In genomic region chr14:28756896-28757570, GRCh38 we compare ENCODE assay signal across 8 cellular contexts. TPM values are rescaled to one million over a fixed set of nuclear protein-coding genes. Genes with fewer than 3 reads are reported as not detected.
A peak's percentile ranks its signal among the peaks of the same experiment; 100 is the strongest.
DNase-seq lines count a peak whose midpoint lies in the region; ATAC-seq and TF ChIP-seq lines count a peak whose summit lies in the region.

No MANE protein-coding gene starts in this region.

- H3K4me1 ChIP-seq in gastrocnemius medialis: no peaks in the 10 kb centered on the region

- no peaks in the 10 kb centered on the region for H3K36me3 ChIP-seq in gastrocnemius medialis

- H3K4me3 ChIP-seq in cardiac fibroblast (replicated peaks in 1 of 2; ENCODE audit: low read depth in 2 of 2, low read length in 2 of 2) (no peak overlapping the region), gastrocnemius medialis (no peak overlapping the region)

- intact Hi-C loops in sciatic nerve (cut with DNase I): loop anchor here (10.0 kb wide), 1 partner anchor 1458 kb away; no protein-coding TSS in a partner anchor
- intact Hi-C loops in gastrocnemius medialis (cut with DNase I; ENCODE audit: low total_unique reads): no loop called here

- no peak for TF ChIP-seq POLR2A in gastrocnemius medialis (IDR thresholded peaks at IDR 0.05)

- H3K27me3 ChIP-seq in gastrocnemius medialis: peaks cover 75 to 82% (median 76%) of the 10 kb centered on the region in 3 donors

- ATAC-seq in sciatic nerve: no peak
- no peak for ATAC-seq in HG02763 (IDR thresholded peaks at IDR 0.05; ENCODE audit: unreplicated experiment)
- ATAC-seq in gastrocnemius medialis: no peak

- DNase-seq in DMS114 treated with DMSO at 0.1 percent for 48 hours (lab: John Stamatoyannopoulos, UW; ENCODE audit: unreplicated experiment) (peak; percentile 18), KBM-7 (peak; percentile 40), cardiac fibroblast (ENCODE audit: low read depth in 2 of 2) (peak; percentile 63 to 74), myocyte (ENCODE audit: low read depth) (peak; percentile 40), sciatic nerve (ENCODE audit: low spot score) (no peak), gastrocnemius medialis (no peak)
- DNase-seq in stimulated activated CD4-positive, alpha-beta T cell treated with anti-CD3 and anti-CD28 coated beads, Interleukin-1b, Interleukin-23, amount 100 ng/mL, for 48 hours: no peak

- no peak overlapping the region for H3K27ac ChIP-seq in gastrocnemius medialis

- no peaks in the 10 kb centered on the region for H3K9me3 ChIP-seq in gastrocnemius medialis

- peak; percentile 89 for TF ChIP-seq CTCF in cardiac fibroblast (IDR thresholded peaks at IDR 0.05; ENCODE audit: low read depth, low read length)
- TF ChIP-seq CTCF in gastrocnemius medialis (IDR thresholded peaks at IDR 0.05 in 4 of 5, conservative IDR thresholded peaks at IDR 0.05 in 1 of 5): peak in 2 of 5 experiments; percentile 15 to 28

- in situ Hi-C loops in KBM-7 (cut with MboI; ENCODE audit: low pct_unique_long_range_greater_than_20kb, low sequenced_read_pairs): no loop called here
- in situ Hi-C loops in gastrocnemius medialis (cut with MboI; ENCODE audit: low sequenced_read_pairs in 4 of 4): loop anchor here in 2 of 4 donors (25.0 kb wide), 2 partner anchors 780 to 1455 kb away; no protein-coding TSS in a partner anchor

RNA-seq across cellular contexts. Expression of gene FOXG1, which starts 9.6 kb away (rescaled TPM):
- total RNA-seq in myocyte (not detected in 2 replicates), sciatic nerve (0.09 TPM), gastrocnemius medialis (not detected)
- polyA plus RNA-seq in myocyte (2012): not detected

Comparison
In these comparisons a context has a peak if more than half of its experiments do, and no peak if none do; other contexts are left out.
1. DNase-seq: peak in DMS114 treated with DMSO at 0.1 percent for 48 hours (single experiment), KBM-7 (single experiment), cardiac fibroblast (2 of 2) and myocyte (single experiment); none in stimulated activated CD4-positive, alpha-beta T cell treated with anti-CD3 and anti-CD28 coated beads, Interleukin-1b, Interleukin-23, amount 100 ng/mL, for 48 hours (single experiment), sciatic nerve (single experiment) and gastrocnemius medialis (0 of 2).